Comparison of ENCODE assay signal across 14 cellular contexts in the genomic region with DNA sequence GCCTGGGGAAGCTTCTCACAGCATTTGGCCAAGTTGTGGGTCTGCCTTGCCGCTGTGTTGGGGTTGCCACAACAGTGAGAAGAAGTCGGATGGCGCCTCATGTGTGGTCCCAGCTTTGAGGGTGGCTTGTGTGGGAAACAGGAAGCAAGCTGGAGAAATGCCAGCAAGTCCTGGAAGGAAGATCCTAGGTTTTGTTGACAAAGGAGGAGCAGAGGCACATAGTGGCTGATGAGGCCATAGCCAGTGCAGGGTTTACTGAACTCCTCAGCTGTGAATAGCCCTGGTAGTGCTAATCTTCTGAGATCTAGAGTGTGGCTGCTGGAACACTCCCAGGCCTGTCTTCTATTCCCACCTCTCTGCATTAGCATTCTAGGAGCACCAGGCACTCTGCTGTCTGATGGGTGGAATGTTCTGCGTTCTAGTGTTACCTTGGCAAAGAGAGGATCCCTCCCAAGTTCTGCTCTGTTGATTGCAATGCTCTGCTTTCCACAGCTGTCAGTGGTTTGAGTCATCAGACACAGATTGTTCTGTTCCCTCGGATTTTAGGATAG. TPM values are rescaled to one million over a fixed set of nuclear protein-coding genes. Genes with fewer than 3 reads are reported as not detected.
DNase-seq lines count a peak whose midpoint lies in the region; ATAC-seq and TF ChIP-seq lines count a peak whose summit lies in the region.
"Had no signal": no experiment of that assay in that cellular context is flagged by ENCODE, and none has a peak within 500 bp of the region (broad histone marks: within the 10 kb centered on the region; RNA-seq: fewer than 3 reads in every experiment).

No MANE protein-coding gene starts in this region.

- intact Hi-C loops in IMR-90 (cut with micrococcal nuclease), result no loop called here

- no peak overlapping the region for H4K91ac ChIP-seq in IMR-90 (ENCODE audit: insufficient read depth, low read depth, low read length)

- TF ChIP-seq RAD21 in IMR-90 (IDR thresholded peaks at IDR 0.05; ENCODE audit: low read length), result no peak

- no peak overlapping the region for H2BK5ac ChIP-seq in IMR-90 (ENCODE audit: low read depth, low read length, poor library complexity, severe bottlenecking)

- CTCF ChIA-PET in IMR-90 (lab: Yijun Ruan, JAX), result no interaction called here

- peak overlapping the region; percentile 58 for H2AK9ac ChIP-seq in IMR-90 (replicated peaks; ENCODE audit: low read depth, low read length, poor library complexity)

- H3K9ac ChIP-seq in IMR-90 (ENCODE audit: low read depth, low read length), result no peak overlapping the region

- H2BK20ac ChIP-seq in IMR-90 (ENCODE audit: low read depth, low read length), result no peak overlapping the region

- TF ChIP-seq POLR2A in IMR-90 (IDR thresholded peaks at IDR 0.05; ENCODE audit: low read depth, low read length), result no peak

- BruUV-seq in IMR-90 (replicated peaks; lab: Mats Ljungman, UMichigan), result no TSS peak

- H3K27me3 ChIP-seq in IMR-90 (ENCODE audit: control insufficient read depth, insufficient read depth, low read length), result no peaks in the 10 kb centered on the region
- H3K27me3 ChIP-seq: body of pancreas, Peyer's patch, uterus had no signal

- H3K27ac ChIP-seq in IMR-90 (ENCODE audit: insufficient read depth, low read length), result no peak overlapping the region
- H3K27ac ChIP-seq: body of pancreas, uterus had no signal

- H4K5ac ChIP-seq in IMR-90 (ENCODE audit: low read depth, low read length), result no peak overlapping the region

- H3K23ac ChIP-seq in IMR-90 (ENCODE audit: low read depth, low read length), result peak overlapping the region; percentile 12; the same call in 1 of the 2 replicates

- H3K4me3 ChIP-seq in IMR-90 (ENCODE audit: insufficient read depth, low read depth, low read length), result no peak overlapping the region
- no peak overlapping the region for H3K4me3 ChIP-seq in epithelial cell of proximal tubule (ENCODE audit: low read depth, low read length)
- H3K4me3 ChIP-seq: body of pancreas, GM23338, Peyer's patch, uterus had no signal

- peak; percentile 76 for ATAC-seq in IMR-90 (ENCODE audit: low read depth)
- ATAC-seq in activated CD4-positive, CD25-positive, alpha-beta regulatory T cell treated with anti-CD3 and anti-CD28 coated beads, Interleukin-2, amount 50 U/mL, for 24 hours, result no peak
- no peak for ATAC-seq in GM18907 (IDR thresholded peaks at IDR 0.05; ENCODE audit: unreplicated experiment)
- ATAC-seq: body of pancreas, GM23338 had no signal

- H2AFZ ChIP-seq in IMR-90 (replicated peaks; ENCODE audit: low read length, poor library complexity), result peak overlapping the region; percentile 63
- H2AFZ ChIP-seq: GM23338 had no signal

- in situ Hi-C loops in IMR-90 (cut with MboI; ENCODE audit: low sequenced_read_pairs), result no loop called here

- peak overlapping the region; percentile 68 for H3K14ac ChIP-seq in IMR-90 (replicated peaks; ENCODE audit: low read depth, low read length)

- no peak overlapping the region for H2BK15ac ChIP-seq in IMR-90 (ENCODE audit: low read depth, low read length)

- dilution Hi-C loops in IMR-90 (cut with HindIII; ENCODE audit: low sequenced_read_pairs, unreplicated experiment), result no loop called here

- WGBS in IMR-90 (ENCODE audit: extremely low coverage in 2 of 2, insufficient read length in 1 of 2), 2 experiments, result 30% methylated on average over 2 of the region's 5 CpGs; no CpG with 5 or more reads in 1 of the 2 experiments

- H4K20me1 ChIP-seq in IMR-90 (ENCODE audit: insufficient read depth, low read length), result peaks cover 31% of the 10 kb centered on the region

- POLR2A ChIA-PET in IMR-90 (lab: Charles Lee; ENCODE audit: unreplicated experiment), result no interaction called here

- peaks cover 5 to 24% of the 10 kb centered on the region in 2 experiments; a peak in 3 of 4 replicates for H3K79me1 ChIP-seq in IMR-90 (ENCODE audit: low read depth in 1 of 2, low read length in 2 of 2)

- H2AK5ac ChIP-seq in IMR-90 (ENCODE audit: low read depth, low read length), result no peak overlapping the region

- no peak overlapping the region for H3K18ac ChIP-seq in IMR-90 (ENCODE audit: low read depth, low read length)

- H2BK120ac ChIP-seq in IMR-90 (ENCODE audit: low read depth, low read length), result no peak overlapping the region

- H4K8ac ChIP-seq in IMR-90 (ENCODE audit: low read depth in 2 of 2, low read length in 2 of 2), result no peak overlapping the region

- H3K4me2 ChIP-seq in IMR-90 (ENCODE audit: low read depth, low read length), result no peak overlapping the region
- H3K4me2 ChIP-seq: GM23338 had no signal

- peak; percentile 55 for DNase-seq in AG08396 (ENCODE audit: low spot score)
- peak; percentile 66 for DNase-seq in IMR-90
- peak; percentile 23 for DNase-seq in epithelial cell of proximal tubule (ENCODE audit: low read depth)
- DNase-seq in myocyte (ENCODE audit: low read depth), result peak; percentile 77
- no peak for DNase-seq in mesenteric fat pad (ENCODE audit: low spot score)
- no peak for DNase-seq in activated CD4-positive, alpha-beta T cell treated with anti-CD3 and anti-CD28 coated beads for 48 hours
- DNase-seq: body of pancreas, DMS79, Peyer's patch, retina, uterus had no signal

- no peak overlapping the region for H3K56ac ChIP-seq in IMR-90 (ENCODE audit: extremely low read depth, insufficient read depth, low read length)

- H3K36me3 ChIP-seq in IMR-90 (ENCODE audit: control insufficient read depth, insufficient read depth, low read length), result no peaks in the 10 kb centered on the region
- H3K36me3 ChIP-seq: Peyer's patch, uterus had no signal

- H3K4me1 ChIP-seq in IMR-90 (ENCODE audit: control insufficient read depth, insufficient read depth, low read length), result no peaks in the 10 kb centered on the region; the same call in 1 of the 2 replicates
- H3K4me1 ChIP-seq: uterus had no signal

- peaks cover 31% of the 10 kb centered on the region for H3K9me1 ChIP-seq in IMR-90 (ENCODE audit: insufficient read depth, low read length)

- no peaks in the 10 kb centered on the region for H3K9me3 ChIP-seq in IMR-90 (ENCODE audit: control insufficient read depth, insufficient read depth, low read length)
- H3K9me3 ChIP-seq: body of pancreas, Peyer's patch, uterus had no signal

- no peak overlapping the region for H3K4ac ChIP-seq in IMR-90 (ENCODE audit: low read depth, low read length)

- TF ChIP-seq CTCF in IMR-90 (conservative IDR thresholded peaks at IDR 0.05; ENCODE audit: low read depth, low read length) (no peak), epithelial cell of proximal tubule (conservative IDR thresholded peaks at IDR 0.05; ENCODE audit: low read depth, low read length) (no peak)

TF ChIP-seq in IMR-90, 13 proteins besides CTCF, POLR2A, EP300 and RAD21:
- TF ChIP-seq SMC3 (IDR thresholded peaks at IDR 0.05; ENCODE audit: low read depth, low read length) (no peak), BHLHE40 (IDR thresholded peaks at IDR 0.05; ENCODE audit: low read depth, low read length) (no peak), CHD1 (IDR thresholded peaks at IDR 0.05; ENCODE audit: low read depth, low read length) (no peak), CEBPB (IDR thresholded peaks at IDR 0.05; ENCODE audit: low read depth, low read length) (no peak), RFX5 (IDR thresholded peaks at IDR 0.05; ENCODE audit: low read depth, low read length) (no peak), FOS (IDR thresholded peaks at IDR 0.05; ENCODE audit: low read depth, low read length) (no peak), MAZ (IDR thresholded peaks at IDR 0.05; ENCODE audit: borderline replicate concordance, low read depth, low read length) (no peak), RCOR1 (IDR thresholded peaks at IDR 0.05; ENCODE audit: insufficient replicate concordance, low read length) (no peak), MXI1 (IDR thresholded peaks at IDR 0.05; ENCODE audit: borderline replicate concordance, low read depth, low read length) (no peak), NFE2L2 (IDR thresholded peaks at IDR 0.05; ENCODE audit: low read depth, low read length) (no peak), MAFK (IDR thresholded peaks at IDR 0.05; ENCODE audit: low read depth, low read length) (no peak)
- TF ChIP-seq, protein P1, sequence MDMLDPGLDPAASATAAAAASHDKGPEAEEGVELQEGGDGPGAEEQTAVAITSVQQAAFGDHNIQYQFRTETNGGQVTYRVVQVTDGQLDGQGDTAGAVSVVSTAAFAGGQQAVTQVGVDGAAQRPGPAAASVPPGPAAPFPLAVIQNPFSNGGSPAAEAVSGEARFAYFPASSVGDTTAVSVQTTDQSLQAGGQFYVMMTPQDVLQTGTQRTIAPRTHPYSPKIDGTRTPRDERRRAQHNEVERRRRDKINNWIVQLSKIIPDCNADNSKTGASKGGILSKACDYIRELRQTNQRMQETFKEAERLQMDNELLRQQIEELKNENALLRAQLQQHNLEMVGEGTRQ (IDR thresholded peaks at IDR 0.05; ENCODE audit: low read depth, low read length), result no peak
- TF ChIP-seq, protein P2, sequence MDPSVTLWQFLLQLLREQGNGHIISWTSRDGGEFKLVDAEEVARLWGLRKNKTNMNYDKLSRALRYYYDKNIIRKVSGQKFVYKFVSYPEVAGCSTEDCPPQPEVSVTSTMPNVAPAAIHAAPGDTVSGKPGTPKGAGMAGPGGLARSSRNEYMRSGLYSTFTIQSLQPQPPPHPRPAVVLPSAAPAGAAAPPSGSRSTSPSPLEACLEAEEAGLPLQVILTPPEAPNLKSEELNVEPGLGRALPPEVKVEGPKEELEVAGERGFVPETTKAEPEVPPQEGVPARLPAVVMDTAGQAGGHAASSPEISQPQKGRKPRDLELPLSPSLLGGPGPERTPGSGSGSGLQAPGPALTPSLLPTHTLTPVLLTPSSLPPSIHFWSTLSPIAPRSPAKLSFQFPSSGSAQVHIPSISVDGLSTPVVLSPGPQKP (IDR thresholded peaks at IDR 0.05; ENCODE audit: borderline replicate concordance, low read depth, low read length), result no peak

RNA-seq across cellular contexts. Expression of a gene that starts 25.2 kb away (rescaled TPM):
- total RNA-seq in IMR-90 (2012; rRNA removed) (4.5 and 4.7 TPM in 2 replicates), epithelial cell of proximal tubule (4.6 and 7.2 TPM in 2 replicates), myocyte (29.4 and 36.5 TPM in 2 replicates), mesenteric fat pad (4.9 TPM)
- 3.1 and 3.2 TPM in 2 replicates for polyA plus RNA-seq in IMR-90 (2012; rRNA removed)
- 1.5 and 3.4 TPM in 2 replicates for polyA plus RNA-seq in IMR-90 (2012; cell fraction: cytosol; rRNA removed)
- polyA plus RNA-seq in IMR-90 (2012; cell fraction: nucleus; rRNA removed; ENCODE audit: low replicate concordance), result 6.1 and 14.6 TPM in 2 replicates
- polyA plus RNA-seq in myocyte (2012), result 13.3 TPM

RNA-seq across cellular contexts. Expression of a gene that starts 37.7 kb away (rescaled TPM):
- total RNA-seq in IMR-90 (2012; rRNA removed) (0.54 and 0.83 TPM in 2 replicates), epithelial cell of proximal tubule (2.8 and 5.1 TPM in 2 replicates), myocyte (1.8 and 4.0 TPM in 2 replicates), mesenteric fat pad (7.2 TPM)
- 1.3 TPM in 2 replicates for polyA plus RNA-seq in IMR-90 (2012; rRNA removed)
- polyA plus RNA-seq in IMR-90 (2012; cell fraction: cytosol; rRNA removed), result 1.5 and 1.6 TPM in 2 replicates
- polyA plus RNA-seq in IMR-90 (2012; cell fraction: nucleus; rRNA removed; ENCODE audit: low replicate concordance), result 2.5 and 4.1 TPM in 2 replicates
- 2.7 TPM for polyA plus RNA-seq in myocyte (2012)

Comparison
In these comparisons a context has a peak if more than half of its experiments do, and no peak if none do; other contexts are left out.
1. DNase-seq: peak in AG08396 (single experiment), IMR-90 (single experiment), epithelial cell of proximal tubule (single experiment) and myocyte (single experiment); none in mesenteric fat pad (single experiment) and activated CD4-positive, alpha-beta T cell treated with anti-CD3 and anti-CD28 coated beads for 48 hours (single experiment).